ENCODE assay signal across 26 cellular contexts in genomic region chr1:4140241-4140640, GRCh38.
"Had no signal": no experiment of that assay in that cellular context is flagged by ENCODE, and none has a peak within 500 bp of the region (broad histone marks: within the 10 kb centered on the region; RNA-seq: fewer than 3 reads in every experiment).

No MANE protein-coding gene starts in this region.

- H3K4me1 ChIP-seq: parathyroid adenoma, psoas muscle, right lobe of liver, sigmoid colon, suprapubic skin, tibial artery, transverse colon, upper lobe of right lung, uterus had no signal

- H3K9ac ChIP-seq: parathyroid adenoma had no signal

- FAIRE-seq: small intestine had no signal

- H3K36me3 ChIP-seq: neutrophil, ovary, right lobe of liver, sigmoid colon, suprapubic skin, tibial artery, transverse colon, upper lobe of right lung, uterus had no signal

- H3K9me3 ChIP-seq: neutrophil, ovary, psoas muscle, right lobe of liver, sigmoid colon, suprapubic skin, testis, tibial artery, transverse colon, upper lobe of right lung, uterus had no signal

- ATAC-seq: naive thymus-derived CD8-positive, alpha-beta T cell; psoas muscle; stimulated activated memory B cell treated with anti-CD40 and anti-IgM and Interleukin-4, amounts not matched to agents 10 μg/mL and 1 μg/mL and 100 μg/mL, for 72 hours; stimulated activated naive CD8-positive, alpha-beta T cell treated with anti-CD3 and anti-CD28 coated beads, Interleukin-15, amount 100 ng/mL, for 72 hours; stimulated activated naive CD8-positive, alpha-beta T cell treated with anti-CD3 and anti-CD28 coated beads, Interleukin-15, Interleukin-2, amounts not matched to agents 100 U/mL and 50 U/mL, for 24 hours; upper lobe of right lung had no signal

- H3K4me3 ChIP-seq: ovary, psoas muscle, right lobe of liver, sigmoid colon, suprapubic skin, testis, tibial artery, transverse colon, upper lobe of right lung, uterus had no signal

- H3K79me2 ChIP-seq: parathyroid adenoma had no signal

- H3K27me3 ChIP-seq: ovary, right lobe of liver, testis, uterus had no signal

- H3K27ac ChIP-seq: neutrophil, ovary, parathyroid adenoma, psoas muscle, right lobe of liver, sigmoid colon, suprapubic skin, testis, tibial artery, transverse colon, upper lobe of right lung, uterus had no signal

- DNase-seq: naive thymus-derived CD8-positive, alpha-beta T cell; nephron progenitor cell; nucleus accumbens; ovary; psoas muscle; sigmoid colon; small intestine; stimulated activated CD4-positive, alpha-beta T cell treated with anti-CD3 and anti-CD28 coated beads, Interleukin-12 subunit alpha, Interleukin-12 subunit beta, amount 100 ng/mL, for 4 hours; stimulated activated CD4-positive, alpha-beta T cell treated with anti-CD3 and anti-CD28 coated beads, Interleukin-1b, Interleukin-23, amount 100 ng/mL, for 48 hours; stimulated activated CD4-positive, alpha-beta T cell treated with anti-CD3 and anti-CD28 coated beads, Interleukin-4, amount 100 ng/mL, for 1 hour; stimulated activated CD4-positive, alpha-beta T cell treated with anti-CD3 and anti-CD28 coated beads, Interleukin-4, amount 100 ng/mL, for 4 hours; stimulated activated CD8-positive, alpha-beta memory T cell treated with anti-CD3 and anti-CD28 coated beads, Interleukin-4, amount 100 ng/mL, for 48 hours; stimulated activated naive CD4-positive, alpha-beta T cell; stimulated activated naive CD8-positive, alpha-beta T cell treated with anti-CD3 and anti-CD28 coated beads, Interleukin-15, amount 100 ng/mL, for 72 hours; stimulated activated naive CD8-positive, alpha-beta T cell treated with anti-CD3 and anti-CD28 coated beads, Interleukin-15, Interleukin-2, amounts not matched to agents 100 U/mL and 50 U/mL, for 24 hours; substantia nigra; testis; tibial artery; transverse colon; upper lobe of right lung; uterus had no signal

- H2AFZ ChIP-seq: parathyroid adenoma had no signal
